Comparison of ENCODE assay signal across 12 cellular contexts in the genomic region with DNA sequence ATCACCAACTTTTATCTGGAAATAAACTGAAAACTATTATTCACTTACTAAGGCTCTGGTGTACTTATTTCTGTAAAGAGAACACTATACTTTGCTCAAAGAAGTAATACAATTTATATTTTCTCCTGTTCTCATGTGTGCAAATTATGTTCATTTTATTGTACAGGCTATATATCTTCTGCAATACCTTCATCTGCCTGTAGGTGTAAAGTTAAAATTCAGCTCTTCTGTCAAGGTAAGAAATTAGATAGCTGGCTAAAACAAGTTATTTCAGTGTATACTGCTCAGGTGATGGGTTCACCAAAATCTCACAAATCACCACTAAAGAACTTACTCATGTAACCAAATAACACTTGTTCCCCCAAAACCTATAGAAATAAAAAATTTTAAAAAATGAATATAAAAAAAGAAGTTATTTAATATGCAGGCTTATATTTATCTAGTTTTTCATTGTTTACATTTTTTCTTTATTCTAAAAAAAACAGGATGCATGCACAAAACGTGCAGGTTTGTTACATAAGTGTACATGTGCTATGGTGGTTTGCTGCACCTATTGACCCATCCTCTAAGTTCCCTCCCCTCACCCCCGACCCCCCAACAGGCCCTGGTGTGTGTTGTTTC.
DNase-seq lines count a peak whose midpoint lies in the region; ATAC-seq and TF ChIP-seq lines count a peak whose summit lies in the region.
"Had no signal": no experiment of that assay in that cellular context is flagged by ENCODE, and none has a peak within 500 bp of the region (broad histone marks: within the 10 kb centered on the region; RNA-seq: fewer than 3 reads in every experiment).

No MANE protein-coding gene starts in this region.

- H3K4me3 ChIP-seq in dorsolateral prefrontal cortex = no peak overlapping the region

- peak; percentile 35 for DNase-seq in DMS 273 (lab: John Stamatoyannopoulos, UW; ENCODE audit: unreplicated experiment)
- no peak for DNase-seq in DMS 273 treated with DMSO at 0.1 percent for 48 hours (lab: John Stamatoyannopoulos, UW)
- peak; percentile 4 for DNase-seq in SK-N-DZ (ENCODE audit: low spot score)
- no peak for DNase-seq in nephron progenitor cell
- no peak for DNase-seq in inferior parietal cortex (ENCODE audit: extremely low spot score)
- no peak for DNase-seq in dorsolateral prefrontal cortex
- DNase-seq in NCI-H226 = no peak
- DNase-seq: 8988T; activated effector memory CD4-positive, alpha-beta T cell treated with Interleukin-2 at 50 U/mL for 16 hours; naive B cell had no signal

- intact Hi-C loops in dorsolateral prefrontal cortex (cut with DNase I) = no loop called here

- no peak overlapping the region for H3K27ac Mint-ChIP-seq in nephron progenitor cell
- H3K27ac Mint-ChIP-seq: IgD-negative memory B cell had no signal

- H3K27ac ChIP-seq in dorsolateral prefrontal cortex = no peak overlapping the region

- TF ChIP-seq CTCF in nephron progenitor cell (IDR thresholded peaks at IDR 0.05) (peak; percentile 43), dorsolateral prefrontal cortex (IDR thresholded peaks at IDR 0.05 in 54 of 56, conservative IDR thresholded peaks at IDR 0.05 in 2 of 56; ENCODE audit: low read depth in 1 of 56, partially characterized antibody in 56 of 56) (peak in 23 of 56 donors; percentile 11 to 39 (median 26))

- H3K36me3 Mint-ChIP-seq in nephron progenitor cell (ENCODE audit: low read depth) = no peaks in the 10 kb centered on the region
- H3K36me3 Mint-ChIP-seq: IgD-negative memory B cell, naive B cell had no signal

- peaks cover 0 to 3% (median 0%) of the 10 kb centered on the region in 45 donors for H3K27me3 ChIP-seq in dorsolateral prefrontal cortex

- H3K9me3 Mint-ChIP-seq in nephron progenitor cell = peaks cover 4% of the 10 kb centered on the region
- H3K9me3 Mint-ChIP-seq: IgD-negative memory B cell had no signal

- ATAC-seq in HG02885 (IDR thresholded peaks at IDR 0.05; ENCODE audit: poor library complexity, unreplicated experiment) = peak; percentile 75

- no peaks in the 10 kb centered on the region for H3K27me3 Mint-ChIP-seq in nephron progenitor cell (ENCODE audit: low read depth, poor library complexity)
- H3K27me3 Mint-ChIP-seq: IgD-negative memory B cell had no signal

- no peaks in the 10 kb centered on the region for H3K4me1 Mint-ChIP-seq in nephron progenitor cell
- H3K4me1 Mint-ChIP-seq: IgD-negative memory B cell, naive B cell had no signal

- H3K4me3 Mint-ChIP-seq in nephron progenitor cell = no peak overlapping the region
- H3K4me3 Mint-ChIP-seq: IgD-negative memory B cell, naive B cell had no signal

Comparison
In these comparisons a context has a peak if more than half of its experiments do, and no peak if none do; other contexts are left out.
1. DNase-seq: peak in DMS 273 (single experiment) and SK-N-DZ (single experiment); none in DMS 273 treated with DMSO at 0.1 percent for 48 hours (single experiment), nephron progenitor cell (single experiment), inferior parietal cortex (single experiment), dorsolateral prefrontal cortex (0 of 10) and NCI-H226 (single experiment).